24 cellular contexts compared by ENCODE assay signal in genomic region chr3:40855871-40856270, GRCh38.
DNase-seq lines count a peak whose midpoint lies in the region; ATAC-seq lines count a peak whose summit lies in the region.
"Had no signal": no experiment of that assay in that cellular context is flagged by ENCODE, and none has a peak within 500 bp of the region (broad histone marks: within the 10 kb centered on the region; RNA-seq: fewer than 3 reads in every experiment).

No MANE protein-coding gene starts in this region.

- ATAC-seq in HG03095 (IDR thresholded peaks at IDR 0.05; ENCODE audit: unreplicated experiment): no peak
- ATAC-seq: A549; CD8-positive, alpha-beta T cell had no signal

- in situ Hi-C loops in G401 (cut with HindIII; ENCODE audit: low sequenced_read_pairs): no loop called here

- DNase-seq in G401 (ENCODE audit: low spot score) (peak; percentile 70), cerebellar cortex (ENCODE audit: low spot score) (peak; percentile 66)
- no peak for DNase-seq in activated naive CD4-positive, alpha-beta T cell (lab: John Stamatoyannopoulos, UW)
- DNase-seq: 8988T; ACHN; AML-193; BE2C; Caco-2; Calu3; CD4-positive, alpha-beta memory T cell; CD4-positive, alpha-beta T cell; CD4-positive, CD25-positive, alpha-beta regulatory T cell; CD8-positive, alpha-beta memory T cell; CD8-positive, alpha-beta T cell; COR-L47; DMS 273 treated with DMSO at 0.1 percent for 48 hours; DMS153; DMS53; DMS79; DMS79 treated with DMSO at 0.1 percent for 48 hours; DND-41; EL had no signal

Comparison
In these comparisons a context has a peak if more than half of its experiments do, and no peak if none do; other contexts are left out.
1. DNase-seq: peak in G401 (single experiment) and cerebellar cortex (single experiment); none in activated naive CD4-positive, alpha-beta T cell (0 of 4).